ENCODE assay signal across 9 cellular contexts in genomic region chr9:96027271-96028131, GRCh38.
A peak's percentile ranks its signal among the peaks of the same experiment; 100 is the strongest.
DNase-seq lines count a peak whose midpoint lies in the region; ATAC-seq and TF ChIP-seq lines count a peak whose summit lies in the region.
"Had no signal": no experiment of that assay in that cellular context is flagged by ENCODE, and none has a peak within 500 bp of the region (broad histone marks: within the 10 kb centered on the region; RNA-seq: fewer than 3 reads in every experiment).

No MANE protein-coding gene starts in this region.

- DNase-seq in activated CD8-positive, alpha-beta memory T cell treated with anti-CD3 and anti-CD28 coated beads, Interleukin-2, amount 10 ng/mL, durations not matched to agents 7 days and 5 days, result no peak
- DNase-seq in mesothelial cell of epicardium (ENCODE audit: low spot score in 2 of 2, unreplicated experiment in 2 of 2), result no peak
- peak in 3 of 49 donors; percentile 21 to 58 (median 34) for DNase-seq in substantia nigra (lab: John Stamatoyannopoulos, UW)
- DNase-seq in NCI-H2029 treated with DMSO at 0.1 percent for 48 hours (lab: John Stamatoyannopoulos, UW), result no peak
- DNase-seq in G401 (ENCODE audit: low spot score), result no peak
- DNase-seq: NCI-H2171 treated with DMSO at 0.1 percent for 48 hours had no signal

- H3K4me3 Mint-ChIP-seq in activated CD8-positive, alpha-beta memory T cell treated with anti-CD3 and anti-CD28 coated beads, Interleukin-2, amount 10 ng/mL, durations not matched to agents 7 days and 5 days, result peak overlapping the region; percentile 45
- H3K4me3 Mint-ChIP-seq in mesothelial cell of epicardium, result peak overlapping the region; percentile 62

- peaks cover 10% of the 10 kb centered on the region for H3K36me3 Mint-ChIP-seq in activated CD8-positive, alpha-beta memory T cell treated with anti-CD3 and anti-CD28 coated beads, Interleukin-2, amount 10 ng/mL, durations not matched to agents 7 days and 5 days
- H3K36me3 Mint-ChIP-seq in mesothelial cell of epicardium, result no peaks in the 10 kb centered on the region

- no peaks in the 10 kb centered on the region for H3K9me3 ChIP-seq in duodenal mucosa (ENCODE audit: control insufficient read depth in 1 of 2, low read length in 2 of 2)

- H3K9ac ChIP-seq in duodenal mucosa (ENCODE audit: low read depth in 1 of 2, low read length in 2 of 2), result peak overlapping the region in 1 of 2 donors; percentile 43

- in situ Hi-C loops in G401 (cut with HindIII; ENCODE audit: low sequenced_read_pairs), result no loop called here

- H3K27me3 Mint-ChIP-seq in activated CD8-positive, alpha-beta memory T cell treated with anti-CD3 and anti-CD28 coated beads, Interleukin-2, amount 10 ng/mL, durations not matched to agents 7 days and 5 days, result peaks cover 23% of the 10 kb centered on the region
- peaks cover 75% of the 10 kb centered on the region for H3K27me3 Mint-ChIP-seq in mesothelial cell of epicardium (ENCODE audit: low read depth)

- peak; percentile 24 for ATAC-seq in activated CD8-positive, alpha-beta memory T cell treated with anti-CD3 and anti-CD28 coated beads, Interleukin-2, amount 10 ng/mL, durations not matched to agents 7 days and 5 days
- ATAC-seq in GM21825 (IDR thresholded peaks at IDR 0.05; ENCODE audit: unreplicated experiment), result no peak

- H3K27ac ChIP-seq in duodenal mucosa (ENCODE audit: low read depth, low read length) (no peak overlapping the region), substantia nigra (ENCODE audit: low read depth, low read length, poor library complexity, severe bottlenecking) (peak overlapping the region; percentile 21)
- H3K27ac ChIP-seq: epithelial cell of prostate had no signal

- H3K9me3 Mint-ChIP-seq in activated CD8-positive, alpha-beta memory T cell treated with anti-CD3 and anti-CD28 coated beads, Interleukin-2, amount 10 ng/mL, durations not matched to agents 7 days and 5 days (ENCODE audit: low read depth), result peaks cover 3% of the 10 kb centered on the region
- H3K9me3 Mint-ChIP-seq in mesothelial cell of epicardium, result no peaks in the 10 kb centered on the region

- no peaks in the 10 kb centered on the region for H3K36me3 ChIP-seq in duodenal mucosa (ENCODE audit: control insufficient read depth in 1 of 2, insufficient read depth in 2 of 2, low read length in 2 of 2)

- peaks cover 19 to 34% of the 10 kb centered on the region in 2 donors for H3K27me3 ChIP-seq in duodenal mucosa (ENCODE audit: control insufficient read depth in 1 of 2, insufficient read depth in 2 of 2, low read length in 2 of 2)

- H3K4me1 Mint-ChIP-seq in activated CD8-positive, alpha-beta memory T cell treated with anti-CD3 and anti-CD28 coated beads, Interleukin-2, amount 10 ng/mL, durations not matched to agents 7 days and 5 days, result peaks cover 34% of the 10 kb centered on the region
- H3K4me1 Mint-ChIP-seq in mesothelial cell of epicardium, result peaks cover 12% of the 10 kb centered on the region

- peak overlapping the region; percentile 30 for H3K27ac Mint-ChIP-seq in activated CD8-positive, alpha-beta memory T cell treated with anti-CD3 and anti-CD28 coated beads, Interleukin-2, amount 10 ng/mL, durations not matched to agents 7 days and 5 days
- no peak overlapping the region for H3K27ac Mint-ChIP-seq in mesothelial cell of epicardium

- CTCF ChIA-PET in activated CD8-positive, alpha-beta memory T cell treated with anti-CD3 and anti-CD28 coated beads, Interleukin-2, amount 10 ng/mL, durations not matched to agents 7 days and 5 days (lab: Charles Lee), result interaction anchor here (1.0 kb wide), 1 partner anchor 151 kb away, joined by 5 read pairs; the partner anchor contains the start of gene ERCC6L2

- peak overlapping the region; percentile 36 to 45 for H3K4me3 ChIP-seq in duodenal mucosa (ENCODE audit: low read depth in 1 of 2, low read length in 2 of 2)

- no peak for TF ChIP-seq CTCF in mesothelial cell of epicardium (IDR thresholded peaks at IDR 0.05; ENCODE audit: unreplicated experiment)

- H3K4me1 ChIP-seq in duodenal mucosa (ENCODE audit: control insufficient read depth in 1 of 2, insufficient read depth in 2 of 2, low read length in 2 of 2), result peaks cover under 1 to 15% of the 10 kb centered on the region in 2 donors
